In genomic region chr12:120496353-120497340, GRCh38 we compare ENCODE assay signal across 8 cellular contexts. TPM values are rescaled to one million over a fixed set of nuclear protein-coding genes. Genes with fewer than 3 reads are reported as not detected.
DNase-seq lines count a peak whose midpoint lies in the region; ATAC-seq, FAIRE-seq and TF ChIP-seq lines count a peak whose summit lies in the region.

No MANE protein-coding gene starts in this region.

- no peak for TF ChIP-seq POLR2A in body of pancreas (IDR thresholded peaks at IDR 0.05)

- H4K20me1 ChIP-seq in BLaER1 treated with 17β-estradiol and CSF1 and Interleukin-3, amounts not matched to agents 10 nM and 100 nM: peaks cover 20 to 38% (median 31%) of the 10 kb centered on the region in 11 experiments

- H3K9ac ChIP-seq in BLaER1 treated with 17β-estradiol and CSF1 and Interleukin-3, amounts not matched to agents 10 nM and 100 nM: peak overlapping the region; percentile 78 to 91 (median 84)
- H3K9ac ChIP-seq in iPS-15b (ENCODE audit: low read depth, low read length): peak overlapping the region; percentile 68

- no peaks in the 10 kb centered on the region for H3K9me3 ChIP-seq in BLaER1 treated with 17β-estradiol and CSF1 and Interleukin-3, amounts not matched to agents 10 nM and 100 nM (replicated peaks in 1 of 11)
- H3K9me3 ChIP-seq in body of pancreas (no peaks in the 10 kb centered on the region), iPS-15b (ENCODE audit: control insufficient read depth, insufficient read depth, low read length) (no peaks in the 10 kb centered on the region)

- peak overlapping the region; percentile 85 to 99 (median 97) for H3K4me3 ChIP-seq in BLaER1 treated with 17β-estradiol and CSF1 and Interleukin-3, amounts not matched to agents 10 nM and 100 nM
- H3K4me3 ChIP-seq in Jurkat, Clone E6-1 (ENCODE audit: low read length): peak overlapping the region; percentile 89
- peak overlapping the region; percentile 49 to 97 for H3K4me3 ChIP-seq in body of pancreas
- H3K4me3 ChIP-seq in iPS-15b (ENCODE audit: low read depth, low read length): peak overlapping the region; percentile 81
- peak overlapping the region; percentile 89 for H3K4me3 ChIP-seq in skeletal muscle cell (ENCODE audit: low read depth, low read length)

- DNase-seq in GM19239 (ENCODE audit: insufficient read length, low spot score) (peak; percentile 34), T-helper 9 cell (peak; percentile 45), body of pancreas (peak; percentile 61 to 71 (median 64)), skeletal muscle cell (ENCODE audit: low read depth) (no peak), SKM-1 treated with dmso at 0.1 percent for 144 hours (lab: John Stamatoyannopoulos, UW; ENCODE audit: unreplicated experiment) (no peak)
- peak; percentile 37 for DNase-seq in Jurkat, Clone E6-1 (ENCODE audit: low read depth, low spot score)

- ATAC-seq in body of pancreas: peak; percentile 31

- FAIRE-seq in GM19239 (lab: Jason Lieb, UNC): peak; percentile 4

- intact Hi-C loops in body of pancreas (cut with DNase I): no loop called here

- WGBS in body of pancreas, 2 donors: 0 to 1% methylated on average over 39 to 49 of the region's 49 CpGs

- H3K27me3 ChIP-seq in BLaER1 treated with 17β-estradiol and CSF1 and Interleukin-3, amounts not matched to agents 10 nM and 100 nM: no peaks in the 10 kb centered on the region
- H3K27me3 ChIP-seq in body of pancreas (no peaks in the 10 kb centered on the region), iPS-15b (ENCODE audit: control insufficient read depth, insufficient read depth, low read length) (no peaks in the 10 kb centered on the region)

- peak in 1 of 7 experiments; percentile 20 for TF ChIP-seq CTCF in body of pancreas (IDR thresholded peaks at IDR 0.05)

- peaks cover 24 to 33% (median 28%) of the 10 kb centered on the region in 10 experiments for H3K4me1 ChIP-seq in BLaER1 treated with 17β-estradiol and CSF1 and Interleukin-3, amounts not matched to agents 10 nM and 100 nM
- peaks cover 17% of the 10 kb centered on the region for H3K4me1 ChIP-seq in body of pancreas
- peaks cover 10% of the 10 kb centered on the region for H3K4me1 ChIP-seq in iPS-15b (ENCODE audit: control insufficient read depth, insufficient read depth, low read length)

- peak overlapping the region; percentile 44 to 81 (median 73); a peak in 21 of 22 replicates for H3K27ac ChIP-seq in BLaER1 treated with 17β-estradiol and CSF1 and Interleukin-3, amounts not matched to agents 10 nM and 100 nM
- H3K27ac ChIP-seq in body of pancreas: peak overlapping the region; percentile 73 to 88 (median 80)

- H3K36me3 ChIP-seq in BLaER1 treated with 17β-estradiol and CSF1 and Interleukin-3, amounts not matched to agents 10 nM and 100 nM: peaks cover 35 to 51% (median 42%) of the 10 kb centered on the region in 11 experiments
- no peaks in the 10 kb centered on the region for H3K36me3 ChIP-seq in body of pancreas (replicated peaks in 1 of 2; ENCODE audit: insufficient read depth in 1 of 2, low read depth in 2 of 2)
- peaks cover 6% of the 10 kb centered on the region for H3K36me3 ChIP-seq in iPS-15b (ENCODE audit: control insufficient read depth, insufficient read depth, low read length)

- peak overlapping the region; percentile 81 to 98 (median 92) for H3K4me2 ChIP-seq in BLaER1 treated with 17β-estradiol and CSF1 and Interleukin-3, amounts not matched to agents 10 nM and 100 nM

RNA-seq across cellular contexts. Expression of gene DYNLL1, which starts 0.7 kb away (rescaled TPM):
- 565 TPM for polyA plus RNA-seq in Jurkat, Clone E6-1 (2012; ENCODE audit: insufficient read depth, insufficient read length)
- total RNA-seq in body of pancreas: 100 to 1,000 TPM in 1 of 2 donors, 10 to 100 TPM in 1; 48.5 to 143 TPM

RNA-seq across cellular contexts. Expression of gene SRSF9, which starts 27.1 kb away (rescaled TPM):
- polyA plus RNA-seq in Jurkat, Clone E6-1 (2012; ENCODE audit: insufficient read depth, insufficient read length): 333 TPM
- 10 to 100 TPM; 86.0 to 93.9 TPM for total RNA-seq in body of pancreas

RNA-seq across cellular contexts. Expression of gene COQ5, which starts 32.3 kb away (rescaled TPM):
- 56.8 TPM for polyA plus RNA-seq in Jurkat, Clone E6-1 (2012; ENCODE audit: insufficient read depth, insufficient read length)
- 10 to 100 TPM in 1 of 2 donors, 1 to 10 TPM in 1; 9.6 to 24.1 TPM for total RNA-seq in body of pancreas

RNA-seq across cellular contexts. Expression of gene RNF10, which starts 37.5 kb away (rescaled TPM):
- 185 TPM for polyA plus RNA-seq in Jurkat, Clone E6-1 (2012; ENCODE audit: insufficient read depth, insufficient read length)
- 100 to 1,000 TPM in 1 of 2 donors, 10 to 100 TPM in 1; 62.5 to 124 TPM for total RNA-seq in body of pancreas

RNA-seq across cellular contexts. Expression of gene GATC, which starts 50.4 kb away (rescaled TPM):
- polyA plus RNA-seq in Jurkat, Clone E6-1 (2012; ENCODE audit: insufficient read depth, insufficient read length): 30.8 TPM
- 10 to 100 TPM; 16.9 to 24.1 TPM for total RNA-seq in body of pancreas

Comparison
In these comparisons a context has a peak if more than half of its experiments do, and no peak if none do; other contexts are left out.
1. DNase-seq: peak in GM19239 (single experiment), Jurkat, Clone E6-1 (single experiment), T-helper 9 cell (single experiment) and body of pancreas (4 of 4); none in skeletal muscle cell (single experiment) and SKM-1 treated with dmso at 0.1 percent for 144 hours (single experiment).
2. Peak in every context shown above with its lines, with median percentiles within 50 percentile points of each other: H3K4me3 ChIP-seq.